18 cellular contexts compared by ENCODE assay signal in the genomic region with DNA sequence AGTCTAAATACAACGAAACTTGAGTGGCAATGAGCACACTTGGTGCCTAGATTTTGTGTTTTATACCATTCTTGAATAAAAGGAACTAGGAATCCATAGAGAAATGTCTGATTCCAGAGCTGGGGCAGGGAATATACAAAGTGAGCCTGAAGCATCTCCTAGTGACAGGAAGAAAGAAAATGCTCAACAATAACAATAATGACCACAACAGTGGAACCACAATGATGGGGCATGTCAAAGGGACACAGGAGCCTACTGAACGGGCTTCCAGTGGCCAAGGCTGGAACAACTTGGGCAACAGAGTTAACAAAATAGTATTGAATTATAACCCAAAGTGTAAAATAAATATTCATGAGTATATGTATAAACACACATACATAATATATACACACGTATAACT.
A peak's percentile ranks its signal among the peaks of the same experiment; 100 is the strongest.
DNase-seq lines count a peak whose midpoint lies in the region; ATAC-seq and TF ChIP-seq lines count a peak whose summit lies in the region.
"Had no signal": no experiment of that assay in that cellular context is flagged by ENCODE, and none has a peak within 500 bp of the region (broad histone marks: within the 10 kb centered on the region; RNA-seq: fewer than 3 reads in every experiment).

No MANE protein-coding gene starts in this region.

- POLR2A ChIA-PET in Panc1 (lab: Charles Lee) = no interaction called here

- peaks cover 79% of the 10 kb centered on the region for H3K27me3 Mint-ChIP-seq in Calu3 (ENCODE audit: unreplicated experiment)

- H3K4me1 ChIP-seq in Panc1 (ENCODE audit: control insufficient read depth, insufficient read depth, low read length) = no peaks in the 10 kb centered on the region
- H3K4me1 ChIP-seq: BE2C had no signal

- no TSS peak for BruUV-seq in Panc1 (replicated peaks; lab: Mats Ljungman, UMichigan)
- BruUV-seq in Calu3 (replicated peaks; lab: Mats Ljungman, UMichigan) = no TSS peak

- CTCF ChIA-PET in Panc1 (lab: Charles Lee) (no interaction called here), Calu3 (lab: Charles Lee) (interaction anchor here (0.5 kb wide), 1 partner anchor 29 kb away, joined by 3 read pairs; no protein-coding TSS in a partner anchor)

- no peak overlapping the region for H3K27ac Mint-ChIP-seq in Calu3 (ENCODE audit: unreplicated experiment)
- H3K27ac Mint-ChIP-seq: CD14-positive monocyte; CD4-positive, alpha-beta memory T cell; CD4-positive, CD25-positive, alpha-beta regulatory T cell; CD8-positive, alpha-beta memory T cell had no signal

- H3K27ac ChIP-seq in Panc1 (ENCODE audit: low read length) = no peak overlapping the region
- H3K27ac ChIP-seq: BLaER1 had no signal

- H3K36me3 Mint-ChIP-seq in Calu3 (ENCODE audit: insufficient read depth, unreplicated experiment) = no peaks in the 10 kb centered on the region
- H3K36me3 Mint-ChIP-seq: CD14-positive monocyte; CD4-positive, alpha-beta memory T cell; CD4-positive, CD25-positive, alpha-beta regulatory T cell; CD8-positive, alpha-beta memory T cell had no signal

- intact Hi-C loops in Panc1 (cut with micrococcal nuclease; ENCODE audit: unreplicated experiment) = no loop called here
- intact Hi-C loops in Calu3 (cut with micrococcal nuclease; ENCODE audit: unreplicated experiment) = no loop called here

- DNase-seq in H4 (ENCODE audit: low spot score) = peak; percentile 59
- peak; percentile 2 for DNase-seq in HCEC 1CT
- DNase-seq in Panc1 (ENCODE audit: low read depth, low spot score) = no peak
- DNase-seq in HuH-7 (ENCODE audit: low spot score) = no peak
- DNase-seq in Calu3 = no peak
- DNase-seq: 8988T; ACHN; BE2C; C1 segment of cervical spinal cord; CD4-positive, alpha-beta memory T cell; CD4-positive, CD25-positive, alpha-beta regulatory T cell; CD8-positive, alpha-beta memory T cell; COR-L47; DMS79 treated with DMSO at 0.1 percent for 48 hours; GF-D8 had no signal

- H3K9me3 Mint-ChIP-seq in Calu3 (ENCODE audit: low read depth, unreplicated experiment) = no peaks in the 10 kb centered on the region

- no peaks in the 10 kb centered on the region for H3K9me3 ChIP-seq in Panc1 (ENCODE audit: control insufficient read depth, insufficient read depth, low read depth, low read length)
- H3K9me3 ChIP-seq: BE2C, BLaER1 had no signal

- no peaks in the 10 kb centered on the region for H3K36me3 ChIP-seq in Panc1 (ENCODE audit: control insufficient read depth, insufficient read depth, low read length)
- H3K36me3 ChIP-seq: BE2C, BLaER1 had no signal

- in situ Hi-C loops in Panc1 (cut with HindIII; ENCODE audit: low pct_unique_long_range_greater_than_20kb, low sequenced_read_pairs) = no loop called here

- H3K27me3 ChIP-seq in Panc1 (ENCODE audit: control insufficient read depth, insufficient read depth, low read length) = no peaks in the 10 kb centered on the region; the same call in none of the 2 replicates
- H3K27me3 ChIP-seq: BE2C, BLaER1 had no signal

- no peak overlapping the region for H3K4me3 Mint-ChIP-seq in Calu3 (ENCODE audit: low read depth, unreplicated experiment)
- H3K4me3 Mint-ChIP-seq: CD14-positive monocyte; CD4-positive, alpha-beta memory T cell; CD4-positive, CD25-positive, alpha-beta regulatory T cell; CD8-positive, alpha-beta memory T cell had no signal

- H3K4me1 Mint-ChIP-seq in Calu3 (ENCODE audit: low read depth, unreplicated experiment) = no peaks in the 10 kb centered on the region
- H3K4me1 Mint-ChIP-seq: CD14-positive monocyte; CD8-positive, alpha-beta memory T cell had no signal

- TF ChIP-seq CTCF in Panc1 (IDR thresholded peaks at IDR 0.05) (0 out of 2 replicates have a peak, but pooled peaks have one; percentile 3), Calu3 (IDR thresholded peaks at IDR 0.05; ENCODE audit: unreplicated experiment) (no peak)

- no peak overlapping the region for H3K4me3 ChIP-seq in Panc1 (ENCODE audit: low read depth in 2 of 2, low read length in 2 of 2)
- H3K4me3 ChIP-seq: BLaER1 had no signal

- ATAC-seq in Panc1 (no peak), HG02870 (IDR thresholded peaks at IDR 0.05; ENCODE audit: unreplicated experiment) (no peak)

Comparison
In these comparisons a context has a peak if more than half of its experiments do, and no peak if none do; other contexts are left out.
1. DNase-seq: peak in H4 (single experiment) and HCEC 1CT (single experiment); none in Panc1 (single experiment), HuH-7 (single experiment) and Calu3 (single experiment).